ENCODE assay signal across 1 cellular context in the genomic region with DNA sequence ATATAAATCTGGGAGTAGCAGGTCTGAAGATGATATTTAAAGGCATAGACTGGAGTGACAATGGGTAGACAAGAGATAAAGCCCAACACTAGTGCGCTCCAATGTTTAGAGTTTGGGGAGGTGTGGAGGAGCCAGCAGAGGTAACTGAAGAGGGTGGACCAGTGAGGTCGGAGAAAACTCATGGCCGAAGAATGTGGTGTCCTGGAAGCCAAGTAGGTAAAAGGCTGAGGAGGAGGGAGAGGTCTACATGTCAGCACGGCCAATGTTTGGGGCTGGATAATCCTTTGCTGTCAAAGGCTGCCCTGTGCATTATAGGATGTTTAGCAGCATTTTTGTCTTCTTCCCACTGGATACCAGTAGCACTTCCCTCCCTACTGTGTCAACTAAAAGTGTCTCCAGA.
TF ChIP-seq lines count a peak whose summit lies in the region.

No MANE protein-coding gene starts in this region.

TF ChIP-seq in IMR-90, 13 proteins besides CTCF, POLR2A, EP300 and RAD21:
- no peak for TF ChIP-seq NFE2L2 (IDR thresholded peaks at IDR 0.05; ENCODE audit: low read depth, low read length)
- TF ChIP-seq, protein P1, sequence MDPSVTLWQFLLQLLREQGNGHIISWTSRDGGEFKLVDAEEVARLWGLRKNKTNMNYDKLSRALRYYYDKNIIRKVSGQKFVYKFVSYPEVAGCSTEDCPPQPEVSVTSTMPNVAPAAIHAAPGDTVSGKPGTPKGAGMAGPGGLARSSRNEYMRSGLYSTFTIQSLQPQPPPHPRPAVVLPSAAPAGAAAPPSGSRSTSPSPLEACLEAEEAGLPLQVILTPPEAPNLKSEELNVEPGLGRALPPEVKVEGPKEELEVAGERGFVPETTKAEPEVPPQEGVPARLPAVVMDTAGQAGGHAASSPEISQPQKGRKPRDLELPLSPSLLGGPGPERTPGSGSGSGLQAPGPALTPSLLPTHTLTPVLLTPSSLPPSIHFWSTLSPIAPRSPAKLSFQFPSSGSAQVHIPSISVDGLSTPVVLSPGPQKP (IDR thresholded peaks at IDR 0.05; ENCODE audit: borderline replicate concordance, low read depth, low read length), result no peak
- TF ChIP-seq FOS (IDR thresholded peaks at IDR 0.05; ENCODE audit: low read depth, low read length), result no peak
- TF ChIP-seq, protein P2, sequence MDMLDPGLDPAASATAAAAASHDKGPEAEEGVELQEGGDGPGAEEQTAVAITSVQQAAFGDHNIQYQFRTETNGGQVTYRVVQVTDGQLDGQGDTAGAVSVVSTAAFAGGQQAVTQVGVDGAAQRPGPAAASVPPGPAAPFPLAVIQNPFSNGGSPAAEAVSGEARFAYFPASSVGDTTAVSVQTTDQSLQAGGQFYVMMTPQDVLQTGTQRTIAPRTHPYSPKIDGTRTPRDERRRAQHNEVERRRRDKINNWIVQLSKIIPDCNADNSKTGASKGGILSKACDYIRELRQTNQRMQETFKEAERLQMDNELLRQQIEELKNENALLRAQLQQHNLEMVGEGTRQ (IDR thresholded peaks at IDR 0.05; ENCODE audit: low read depth, low read length), result no peak
- TF ChIP-seq MAZ (IDR thresholded peaks at IDR 0.05; ENCODE audit: borderline replicate concordance, low read depth, low read length), result no peak
- TF ChIP-seq MAFK (IDR thresholded peaks at IDR 0.05; ENCODE audit: low read depth, low read length), result no peak
- no peak for TF ChIP-seq BHLHE40 (IDR thresholded peaks at IDR 0.05; ENCODE audit: low read depth, low read length)
- TF ChIP-seq RCOR1 (IDR thresholded peaks at IDR 0.05; ENCODE audit: insufficient replicate concordance, low read length), result no peak
- TF ChIP-seq CHD1 (IDR thresholded peaks at IDR 0.05; ENCODE audit: low read depth, low read length), result no peak
- TF ChIP-seq RFX5 (IDR thresholded peaks at IDR 0.05; ENCODE audit: low read depth, low read length), result no peak
- no peak for TF ChIP-seq CEBPB (IDR thresholded peaks at IDR 0.05; ENCODE audit: low read depth, low read length)
- no peak for TF ChIP-seq MXI1 (IDR thresholded peaks at IDR 0.05; ENCODE audit: borderline replicate concordance, low read depth, low read length)
- no peak for TF ChIP-seq SMC3 (IDR thresholded peaks at IDR 0.05; ENCODE audit: low read depth, low read length)
